In the genomic region with DNA sequence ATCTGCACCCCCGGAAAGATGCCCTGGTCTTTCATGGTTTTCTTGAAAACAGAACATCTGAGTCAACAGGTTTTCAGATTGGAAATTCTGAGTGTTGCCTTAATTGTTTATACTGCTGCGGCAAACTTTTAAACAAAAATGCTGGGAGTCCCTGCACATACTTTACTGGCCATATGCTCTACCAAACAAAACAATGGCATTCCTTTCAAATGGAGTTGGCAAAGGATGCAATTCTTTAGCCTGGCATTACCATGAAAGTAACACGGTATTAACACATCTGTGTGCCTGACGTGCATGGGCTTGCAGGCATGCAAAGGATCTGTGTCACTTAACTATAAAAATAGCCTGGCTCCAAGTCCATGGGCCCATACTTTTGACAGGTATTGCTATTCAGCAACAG, we compare ENCODE assay signal across 11 cellular contexts. TPM values are rescaled to one million over a fixed set of nuclear protein-coding genes. Genes with fewer than 3 reads are reported as not detected.
A peak's percentile ranks its signal among the peaks of the same experiment; 100 is the strongest.
DNase-seq lines count a peak whose midpoint lies in the region; ATAC-seq, FAIRE-seq and TF ChIP-seq lines count a peak whose summit lies in the region.
"Had no signal": no experiment of that assay in that cellular context is flagged by ENCODE, and none has a peak within 500 bp of the region (broad histone marks: within the 10 kb centered on the region; RNA-seq: fewer than 3 reads in every experiment).

No MANE protein-coding gene starts in this region.

- CTCF ChIA-PET in H1 (lab: Charles Lee; ENCODE audit: partially characterized antibody) = interaction anchor here (0.6 to 2.3 kb wide), 10 partner anchors 12 to 1410 kb away, joined by 3 to 11 read pairs (median 3); no protein-coding TSS in a partner anchor
- CTCF ChIA-PET in CD4-positive, alpha-beta memory T cell (lab: Charles Lee; ENCODE audit: partially characterized antibody) = interaction anchor here (1.6 kb wide), 1 partner anchor 11 kb away, joined by 4 read pairs; no protein-coding TSS in a partner anchor

- H3K27me3 ChIP-seq in heart right ventricle (peaks cover 0 to 20% (median 0%) of the 10 kb centered on the region in 7 donors), H1 (replicated peaks in 1 of 4; ENCODE audit: control insufficient read depth in 3 of 4, extremely low read depth in 1 of 4, insufficient read depth in 3 of 4, low read length in 3 of 4) (0 out of 7 replicates have a peak, but pooled peaks cover 0 to 3% (median 0%) of the 10 kb centered on the region in 4 experiments), lung (ENCODE audit: control insufficient read depth, insufficient read depth) (no peaks in the 10 kb centered on the region), uterus (no peaks in the 10 kb centered on the region)
- peaks cover 9% of the 10 kb centered on the region for H3K27me3 ChIP-seq in CD4-positive, alpha-beta memory T cell (ENCODE audit: insufficient read depth, low read length)

- H3K27ac ChIP-seq in heart right ventricle (peak overlapping the region in 7 of 10 donors; percentile 1 to 88 (median 82)), H1 (ENCODE audit: low read depth, low read length) (no peak overlapping the region), lung (ENCODE audit: low read depth in 1 of 2, low read length in 1 of 2) (no peak overlapping the region), uterus (peak overlapping the region; percentile 83 to 97)
- no peak overlapping the region for H3K27ac ChIP-seq in CD4-positive, alpha-beta memory T cell (ENCODE audit: low read depth, low read length)
- H3K27ac ChIP-seq: A549 had no signal

- no peak overlapping the region for H3K4ac ChIP-seq in H1 (replicated peaks; ENCODE audit: insufficient read length, low read depth, low read length)

- H3K9ac ChIP-seq in H1 (replicated peaks in 1 of 4; ENCODE audit: extremely low read depth in 1 of 4, low read depth in 3 of 4, low read length in 3 of 4) = no peak overlapping the region

- H3K36me3 ChIP-seq in heart right ventricle (no peaks in the 10 kb centered on the region), H1 (ENCODE audit: control insufficient read depth in 2 of 4, insufficient read depth in 4 of 4, low read length in 3 of 4) (no peaks in the 10 kb centered on the region), lung (ENCODE audit: control insufficient read depth in 2 of 2, insufficient read depth in 2 of 2, low read length in 2 of 2) (no peaks in the 10 kb centered on the region), uterus (no peaks in the 10 kb centered on the region)
- no peaks in the 10 kb centered on the region for H3K36me3 ChIP-seq in CD4-positive, alpha-beta memory T cell (ENCODE audit: insufficient read depth, low read length)

- H3K27me3 Mint-ChIP-seq in CD4-positive, alpha-beta memory T cell = peaks cover 7 to 13% of the 10 kb centered on the region in 2 donors

- H2BK120ac ChIP-seq in H1 (replicated peaks; ENCODE audit: low read depth, low read length) = no peak overlapping the region

- no peaks in the 10 kb centered on the region for H3K36me3 Mint-ChIP-seq in CD4-positive, alpha-beta memory T cell

- H3K27ac Mint-ChIP-seq in CD4-positive, alpha-beta memory T cell = no peak overlapping the region

- H3K79me2 ChIP-seq in H1 (ENCODE audit: control insufficient read depth in 1 of 2, insufficient read depth in 2 of 2, low read length in 2 of 2) = no peaks in the 10 kb centered on the region; a peak in 1 of 4 replicates

- no peak overlapping the region for H3K18ac ChIP-seq in H1 (ENCODE audit: extremely low read depth, low read length)

- H4K5ac ChIP-seq in H1 (ENCODE audit: insufficient read length, low read depth, low read length) = no peak overlapping the region

- H3K4me2 ChIP-seq in H1 (ENCODE audit: insufficient read depth in 1 of 2, low read depth in 2 of 2, low read length in 2 of 2) = peak overlapping the region; percentile 95 to 98
- H3K4me2 ChIP-seq: A549 had no signal

- H3K4me1 ChIP-seq in heart right ventricle = peaks cover 0 to 32% (median 11%) of the 10 kb centered on the region in 9 donors
- peaks cover 1 to 22% (median 17%) of the 10 kb centered on the region in 4 experiments; a peak in 5 of 7 replicates for H3K4me1 ChIP-seq in H1 (replicated peaks in 1 of 4; ENCODE audit: control insufficient read depth in 3 of 4, insufficient read depth in 4 of 4, low read length in 3 of 4)
- H3K4me1 ChIP-seq in lung (ENCODE audit: control insufficient read depth in 2 of 2, insufficient read depth in 2 of 2, low read length in 2 of 2) = peaks cover 0 to 1% of the 10 kb centered on the region in 2 donors
- H3K4me1 ChIP-seq in uterus = no peaks in the 10 kb centered on the region
- H3K4me1 ChIP-seq in CD4-positive, alpha-beta memory T cell (ENCODE audit: insufficient read depth, low read length) = no peaks in the 10 kb centered on the region
- H3K4me1 ChIP-seq: A549 had no signal

- TF ChIP-seq EP300 in H1 (IDR thresholded peaks at IDR 0.05; ENCODE audit: borderline replicate concordance in 1 of 2, low read depth in 2 of 2, low read length in 2 of 2) = no peak

- H3K4me1 Mint-ChIP-seq in CD4-positive, alpha-beta memory T cell = peaks cover 0 to 4% (median under 1%) of the 10 kb centered on the region in 4 donors

- FAIRE-seq in H1 (lab: Jason Lieb, UNC) = peak; percentile 58
- FAIRE-seq: A549, islet of Langerhans had no signal

- TF ChIP-seq POLR2A in H1 (IDR thresholded peaks at IDR 0.05; ENCODE audit: control extremely low read depth in 1 of 2, low read depth in 2 of 2, low read length in 2 of 2) (no peak), uterus (IDR thresholded peaks at IDR 0.05) (no peak)

- no peaks in the 10 kb centered on the region for H4K20me1 ChIP-seq in H1 (replicated peaks in 1 of 2; ENCODE audit: control insufficient read depth in 1 of 2, insufficient read depth in 2 of 2, low read length in 2 of 2)

- intact Hi-C loops in heart right ventricle (cut with DNase I) = loop anchor here in 4 of 10 donors (5.0 to 10.0 kb wide), 4 partner anchors 651 to 1374 kb away; no protein-coding TSS in a partner anchor
- intact Hi-C loops in Right ventricle myocardium inferior (cut with DNase I) = loop anchor here (10.0 kb wide), 1 partner anchor 694 kb away; no protein-coding TSS in a partner anchor
- intact Hi-C loops in uterus (cut with DNase I; ENCODE audit: low total_unique reads) = no loop called here
- intact Hi-C loops in CD4-positive, alpha-beta memory T cell (cut with micrococcal nuclease) = no loop called here

- DNase-seq in heart right ventricle (no peak), Right ventricle myocardium inferior (ENCODE audit: missing footprints) (no peak), H1 (ENCODE audit: low read depth in 1 of 2, low spot score in 2 of 2) (no peak), lung (ENCODE audit: low spot score) (no peak), uterus (no peak), NCI-H2227 treated with DMSO at 0.1 percent for 48 hours (lab: John Stamatoyannopoulos, UW) (no peak)
- no peak for DNase-seq in CD4-positive, alpha-beta memory T cell
- DNase-seq: NCI-H2171 had no signal

- peaks cover 0 to 4% (median 0%) of the 10 kb centered on the region in 8 donors for H3K9me3 Mint-ChIP-seq in CD4-positive, alpha-beta memory T cell

- no peak overlapping the region for H2AK5ac ChIP-seq in H1 (ENCODE audit: low read depth, low read length)

- H3K14ac ChIP-seq in H1 (ENCODE audit: insufficient read length) = no peak overlapping the region

- H3K23ac ChIP-seq in H1 (ENCODE audit: insufficient read length) = no peak overlapping the region

- H3K56ac ChIP-seq in H1 (replicated peaks; ENCODE audit: insufficient read length, low read depth, low read length) = no peak overlapping the region

- TF ChIP-seq RAD21 in H1 (IDR thresholded peaks at IDR 0.05 in 1 of 2, conservative IDR thresholded peaks at IDR 0.05 in 1 of 2; ENCODE audit: low read depth in 2 of 2, low read length in 2 of 2) = no peak

- H2BK5ac ChIP-seq in H1 (ENCODE audit: low read depth, low read length) = no peak overlapping the region

- H3K9me3 ChIP-seq in heart right ventricle (no peaks in the 10 kb centered on the region), H1 (ENCODE audit: insufficient read depth in 2 of 2, low read depth in 1 of 2, low read length in 1 of 2) (no peaks in the 10 kb centered on the region), lung (ENCODE audit: control insufficient read depth in 2 of 2, insufficient read depth in 1 of 2, low read length in 1 of 2) (no peaks in the 10 kb centered on the region), uterus (no peaks in the 10 kb centered on the region)
- no peaks in the 10 kb centered on the region for H3K9me3 ChIP-seq in CD4-positive, alpha-beta memory T cell (ENCODE audit: control insufficient read depth in 1 of 2, low read length in 2 of 2)
- H3K9me3 ChIP-seq: A549 had no signal

- TF ChIP-seq CTCF in heart right ventricle (IDR thresholded peaks at IDR 0.05) (no peak), H1 (IDR thresholded peaks at IDR 0.05; ENCODE audit: control extremely low read depth in 1 of 3, insufficient read depth in 1 of 3, low read depth in 1 of 3, low read length in 3 of 3) (no peak), lung (IDR thresholded peaks at IDR 0.05; ENCODE audit: control extremely low read depth, extremely low read depth) (no peak), uterus (IDR thresholded peaks at IDR 0.05) (no peak)

- no peaks in the 10 kb centered on the region for H3K79me1 ChIP-seq in H1 (ENCODE audit: low read depth, low read length)

- no peak overlapping the region for H2BK20ac ChIP-seq in H1 (ENCODE audit: low read length)

- H4K8ac ChIP-seq in H1 (ENCODE audit: extremely low read depth, insufficient read depth, low read length) = no peak overlapping the region

- WGBS in heart right ventricle, 2 donors = 44 to 49% methylated on average over 4 of the region's 4 CpGs
- 9% methylated on average over 4 of the region's 4 CpGs; no CpG with 5 or more reads in 1 of the 2 experiments for WGBS in H1 (ENCODE audit: extremely low coverage in 1 of 2, insufficient coverage in 1 of 2, insufficient read length in 1 of 2, insufficient replicate concordance in 2 of 2, low coverage in 1 of 2, low lambda C conversion rate in 2 of 2, missing lambda C conversion rate in 1 of 2), 2 experiments
- WGBS in lung, 2 donors = 51 to 60% methylated on average over 4 of the region's 4 CpGs

- no peak overlapping the region for H2BK15ac ChIP-seq in H1 (ENCODE audit: low read length)

- no peak overlapping the region for H4K91ac ChIP-seq in H1 (replicated peaks; ENCODE audit: insufficient read length, low read length)

- H3K4me3 ChIP-seq in heart right ventricle = peak overlapping the region in 9 of 10 donors; percentile 15 to 64 (median 56)
- H3K4me3 ChIP-seq in H1 (ENCODE audit: extremely low read depth in 1 of 4, insufficient read depth in 2 of 4, low read depth in 3 of 4, low read length in 4 of 4) = peak overlapping the region in 3 of 4 experiments; percentile 59 to 70 (median 61); a peak in 5 of 8 replicates
- H3K4me3 ChIP-seq in lung = peak overlapping the region; percentile 21
- peak overlapping the region; percentile 54 to 60 for H3K4me3 ChIP-seq in uterus
- H3K4me3 ChIP-seq in CD4-positive, alpha-beta memory T cell (ENCODE audit: low read length in 2 of 2) = no peak overlapping the region
- H3K4me3 ChIP-seq: A549 had no signal

- peak in 1 of 8 donors; percentile 33 for ATAC-seq in heart right ventricle
- no peak for ATAC-seq in Right ventricle myocardium inferior
- ATAC-seq in lung (ENCODE audit: insufficient read depth, low FRiP score) = no peak
- ATAC-seq in GM18909 (IDR thresholded peaks at IDR 0.05; ENCODE audit: poor library complexity, unreplicated experiment) = no peak
- ATAC-seq: A549 had no signal

- 0 out of 2 replicates have a peak overlapping the region, but pooled peaks have one; percentile 13 for H2BK12ac ChIP-seq in H1 (ENCODE audit: low read depth, low read length)

- no peak overlapping the region for H3K4me3 Mint-ChIP-seq in CD4-positive, alpha-beta memory T cell

- H2AFZ ChIP-seq in H1 (ENCODE audit: low read length) = no peak overlapping the region

- H3K23me2 ChIP-seq in H1 (ENCODE audit: low read depth, low read length) = peaks cover 11% of the 10 kb centered on the region

- POLR2A ChIA-PET in H1 (lab: Charles Lee; ENCODE audit: partially characterized antibody) = no interaction called here
- POLR2A ChIA-PET in CD4-positive, alpha-beta memory T cell (lab: Charles Lee; ENCODE audit: partially characterized antibody) = no interaction called here

RNA-seq across cellular contexts. Expression of a gene that starts 4.2 kb away (rescaled TPM):
- total RNA-seq in heart right ventricle (10 to 100 TPM in 1 of 10 donors, 1 to 10 TPM in 8, under 1 TPM in 1; 0.51 to 26.1 (median 4.4) TPM), Right ventricle myocardium inferior (0.89 TPM), lung (10 to 100 TPM in 1 of 2 donors, 1 to 10 TPM in 1; 2.8 to 23.2 TPM), uterus (10 to 100 TPM in 2 of 4 donors, 1 to 10 TPM in 2; 5.4 to 18.4 (median 10.8) TPM)
- polyA plus RNA-seq in heart right ventricle (1 to 10 TPM in 1 of 2 donors, under 1 TPM in 1; 0.41 to 2.7 TPM), H1 (2011; rRNA removed) (1.1 TPM in 2 replicates), lung (1 to 10 TPM; 1.6 to 7.7 TPM)
- total RNA-seq in H1 (2021; fragmentation: NEBNext Ultra II Directional; extraction: Animal tissue kit (Norgen Biotek cat#: 25700)) = 2.7 and 2.8 TPM in 2 replicates
- polyA plus RNA-seq in H1 (2011; cell fraction: cytosol; rRNA removed) = 1.2 TPM
- 3.3 TPM for polyA plus RNA-seq in H1 (2011; cell fraction: nucleus; rRNA removed)
- 1.8 to 2.4 TPM (median 2.1 TPM) in 4 replicates for polyA plus RNA-seq in H1 (2012, experiment 1 of 2)
- polyA plus RNA-seq in H1 (2012, experiment 2 of 2) = 0.52 TPM
- 0.59 TPM for polyA plus RNA-seq in H1 (2013, experiment 1 of 2)
- polyA plus RNA-seq in H1 (2013, experiment 2 of 2) = 0.96 TPM
- polyA minus RNA-seq in H1 (2011; rRNA and poly(A)+ RNA removed) = 3.3 and 5.0 TPM in 2 replicates
- polyA minus RNA-seq in H1 (2011; cell fraction: cytosol; rRNA and poly(A)+ RNA removed) = 2.0 TPM
- polyA minus RNA-seq in H1 (2011; cell fraction: nucleus; rRNA and poly(A)+ RNA removed) = 6.6 TPM
- under 1 TPM in 1 of 2 experiments, not detected in 1; 0.14 TPM for total RNA-seq in CD4-positive, alpha-beta memory T cell
- polyA plus RNA-seq in CD4-positive, alpha-beta memory T cell = not detected

Comparison
In these comparisons a context has a peak if more than half of its experiments do, and no peak if none do; other contexts are left out.
1. H3K27ac ChIP-seq: peak in heart right ventricle (7 of 10) and uterus (2 of 2); none in H1 (single experiment), lung (0 of 2) and CD4-positive, alpha-beta memory T cell (single experiment).
2. H3K4me3 ChIP-seq: peak in heart right ventricle (9 of 10), H1 (3 of 4), lung (single experiment) and uterus (2 of 2); none in CD4-positive, alpha-beta memory T cell (0 of 2).